In the genomic region with DNA sequence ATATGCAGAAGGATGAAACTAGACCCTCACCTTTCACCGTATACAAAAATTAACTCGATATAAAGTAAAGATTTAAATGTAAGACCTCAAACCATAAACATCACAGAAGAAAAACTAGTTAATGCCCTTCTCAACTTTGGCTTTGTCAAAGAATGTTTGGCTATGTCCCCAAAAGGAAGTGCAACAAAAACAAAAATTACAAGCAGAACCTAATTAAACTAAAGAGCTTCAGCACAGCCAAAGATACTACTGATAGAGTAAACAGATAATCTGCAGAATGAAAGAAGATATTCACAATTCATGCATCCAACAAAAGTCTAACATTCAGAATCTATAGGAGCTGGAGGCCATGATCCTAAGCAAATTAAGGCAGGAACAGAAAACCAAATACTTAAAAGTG, we compare ENCODE assay signal across 1 cellular context.
TF ChIP-seq lines count a peak whose summit lies in the region.

No MANE protein-coding gene starts in this region.

TF ChIP-seq in GM23338, 12 proteins besides CTCF, POLR2A, EP300 and RAD21 (continued from another document):
- TF ChIP-seq, protein P1, sequence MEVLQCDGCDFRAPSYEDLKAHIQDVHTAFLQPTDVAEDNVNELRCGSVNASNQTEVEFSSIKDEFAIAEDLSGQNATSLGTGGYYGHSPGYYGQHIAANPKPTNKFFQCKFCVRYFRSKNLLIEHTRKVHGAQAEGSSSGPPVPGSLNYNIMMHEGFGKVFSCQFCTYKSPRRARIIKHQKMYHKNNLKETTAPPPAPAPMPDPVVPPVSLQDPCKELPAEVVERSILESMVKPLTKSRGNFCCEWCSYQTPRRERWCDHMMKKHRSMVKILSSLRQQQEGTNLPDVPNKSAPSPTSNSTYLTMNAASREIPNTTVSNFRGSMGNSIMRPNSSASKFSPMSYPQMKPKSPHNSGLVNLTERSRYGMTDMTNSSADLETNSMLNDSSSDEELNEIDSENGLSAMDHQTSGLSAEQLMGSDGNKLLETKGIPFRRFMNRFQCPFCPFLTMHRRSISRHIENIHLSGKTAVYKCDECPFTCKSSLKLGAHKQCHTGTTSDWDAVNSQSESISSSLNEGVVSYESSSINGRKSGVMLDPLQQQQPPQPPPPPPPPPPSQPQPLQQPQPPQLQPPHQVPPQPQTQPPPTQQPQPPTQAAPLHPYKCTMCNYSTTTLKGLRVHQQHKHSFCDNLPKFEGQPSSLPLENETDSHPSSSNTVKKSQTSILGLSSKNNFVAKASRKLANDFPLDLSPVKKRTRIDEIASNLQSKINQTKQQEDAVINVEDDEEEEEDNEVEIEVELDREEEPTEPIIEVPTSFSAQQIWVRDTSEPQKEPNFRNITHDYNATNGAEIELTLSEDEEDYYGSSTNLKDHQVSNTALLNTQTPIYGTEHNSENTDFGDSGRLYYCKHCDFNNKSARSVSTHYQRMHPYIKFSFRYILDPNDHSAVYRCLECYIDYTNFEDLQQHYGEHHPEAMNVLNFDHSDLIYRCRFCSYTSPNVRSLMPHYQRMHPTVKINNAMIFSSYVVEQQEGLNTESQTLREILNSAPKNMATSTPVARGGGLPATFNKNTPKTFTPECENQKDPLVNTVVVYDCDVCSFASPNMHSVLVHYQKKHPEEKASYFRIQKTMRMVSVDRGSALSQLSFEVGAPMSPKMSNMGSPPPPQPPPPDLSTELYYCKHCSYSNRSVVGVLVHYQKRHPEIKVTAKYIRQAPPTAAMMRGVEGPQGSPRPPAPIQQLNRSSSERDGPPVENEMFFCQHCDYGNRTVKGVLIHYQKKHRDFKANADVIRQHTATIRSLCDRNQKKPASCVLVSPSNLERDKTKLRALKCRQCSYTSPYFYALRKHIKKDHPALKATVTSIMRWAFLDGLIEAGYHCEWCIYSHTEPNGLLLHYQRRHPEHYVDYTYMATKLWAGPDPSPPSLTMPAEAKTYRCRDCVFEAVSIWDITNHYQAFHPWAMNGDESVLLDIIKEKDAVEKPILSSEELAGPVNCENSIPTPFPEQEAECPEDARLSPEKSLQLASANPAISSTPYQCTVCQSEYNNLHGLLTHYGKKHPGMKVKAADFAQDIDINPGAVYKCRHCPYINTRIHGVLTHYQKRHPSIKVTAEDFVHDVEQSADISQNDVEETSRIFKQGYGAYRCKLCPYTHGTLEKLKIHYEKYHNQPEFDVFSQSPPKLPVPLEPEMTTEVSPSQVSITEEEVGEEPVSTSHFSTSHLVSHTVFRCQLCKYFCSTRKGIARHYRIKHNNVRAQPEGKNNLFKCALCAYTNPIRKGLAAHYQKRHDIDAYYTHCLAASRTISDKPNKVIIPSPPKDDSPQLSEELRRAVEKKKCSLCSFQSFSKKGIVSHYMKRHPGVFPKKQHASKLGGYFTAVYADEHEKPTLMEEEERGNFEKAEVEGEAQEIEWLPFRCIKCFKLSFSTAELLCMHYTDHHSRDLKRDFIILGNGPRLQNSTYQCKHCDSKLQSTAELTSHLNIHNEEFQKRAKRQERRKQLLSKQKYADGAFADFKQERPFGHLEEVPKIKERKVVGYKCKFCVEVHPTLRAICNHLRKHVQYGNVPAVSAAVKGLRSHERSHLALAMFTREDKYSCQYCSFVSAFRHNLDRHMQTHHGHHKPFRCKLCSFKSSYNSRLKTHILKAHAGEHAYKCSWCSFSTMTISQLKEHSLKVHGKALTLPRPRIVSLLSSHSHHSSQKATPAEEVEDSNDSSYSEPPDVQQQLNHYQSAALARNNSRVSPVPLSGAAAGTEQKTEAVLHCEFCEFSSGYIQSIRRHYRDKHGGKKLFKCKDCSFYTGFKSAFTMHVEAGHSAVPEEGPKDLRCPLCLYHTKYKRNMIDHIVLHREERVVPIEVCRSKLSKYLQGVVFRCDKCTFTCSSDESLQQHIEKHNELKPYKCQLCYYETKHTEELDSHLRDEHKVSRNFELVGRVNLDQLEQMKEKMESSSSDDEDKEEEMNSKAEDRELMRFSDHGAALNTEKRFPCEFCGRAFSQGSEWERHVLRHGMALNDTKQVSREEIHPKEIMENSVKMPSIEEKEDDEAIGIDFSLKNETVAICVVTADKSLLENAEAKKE (CRISPR knock-in tag; IDR thresholded peaks at IDR 0.05): no peak
- no peak for TF ChIP-seq NANOG (IDR thresholded peaks at IDR 0.05; ENCODE audit: borderline replicate concordance)
- no peak for TF ChIP-seq STAT1 (IDR thresholded peaks at IDR 0.05; ENCODE audit: unreplicated experiment)
- no peak for TF ChIP-seq EZH2 (IDR thresholded peaks at IDR 0.05; ENCODE audit: low read depth, unreplicated experiment)
